28 cellular contexts compared by ENCODE assay signal in genomic region chr9:73782166-73782565, GRCh38.
A peak's percentile ranks its signal among the peaks of the same experiment; 100 is the strongest.
DNase-seq lines count a peak whose midpoint lies in the region; ATAC-seq and TF ChIP-seq lines count a peak whose summit lies in the region.
"Had no signal": no experiment of that assay in that cellular context is flagged by ENCODE, and none has a peak within 500 bp of the region (broad histone marks: within the 10 kb centered on the region; RNA-seq: fewer than 3 reads in every experiment).

No MANE protein-coding gene starts in this region.

- CTCF ChIA-PET in activated CD8-positive, alpha-beta T cell treated with anti-CD3 and anti-CD28 coated beads, Interleukin-2, amount 10 ng/mL, durations not matched to agents 7 days and 5 days (lab: Charles Lee): no interaction called here

- ATAC-seq in activated CD8-positive, alpha-beta T cell treated with anti-CD3 and anti-CD28 coated beads, Interleukin-2, amount 10 ng/mL, durations not matched to agents 7 days and 5 days: no peak
- ATAC-seq in HG03139 (IDR thresholded peaks at IDR 0.05; ENCODE audit: unreplicated experiment): no peak
- ATAC-seq in SK-N-SH treated with all-trans-retinoic acid at 6 μM for 48 hours: no peak
- ATAC-seq: A549; activated CD4-positive, alpha-beta T cell treated with anti-CD3 and anti-CD28 coated beads for 36 hours; activated T-helper 17 cell treated with anti-CD3 and anti-CD28 coated beads, Interleukin-2, amount 50 U/mL, for 72 hours; gastroesophageal sphincter; pancreas had no signal

- no peaks in the 10 kb centered on the region for H3K4me1 Mint-ChIP-seq in activated CD8-positive, alpha-beta T cell treated with anti-CD3 and anti-CD28 coated beads, Interleukin-2, amount 10 ng/mL, durations not matched to agents 7 days and 5 days (ENCODE audit: low read depth)
- H3K4me1 Mint-ChIP-seq: activated CD4-positive, alpha-beta T cell treated with anti-CD3 and anti-CD28 coated beads for 36 hours; activated naive CD4-positive, alpha-beta T cell treated with anti-CD3 and anti-CD28 coated beads, Interleukin-2, amount 10 ng/mL, durations not matched to agents 7 days and 5 days; activated T-helper 17 cell treated with anti-CD3 and anti-CD28 coated beads, Interleukin-2, amount 50 U/mL, for 72 hours; neural crest cell had no signal

- no peak for TF ChIP-seq CTCF in choroid plexus epithelial cell (conservative IDR thresholded peaks at IDR 0.05; ENCODE audit: low read depth, low read length)
- no peak for TF ChIP-seq CTCF in fibroblast of villous mesenchyme (IDR thresholded peaks at IDR 0.05; ENCODE audit: insufficient read depth, low read depth, low read length)

- POLR2A ChIA-PET in activated CD8-positive, alpha-beta T cell treated with anti-CD3 and anti-CD28 coated beads, Interleukin-2, amount 10 ng/mL, durations not matched to agents 7 days and 5 days (lab: Charles Lee): no interaction called here

- H3K4me3 Mint-ChIP-seq in activated CD8-positive, alpha-beta T cell treated with anti-CD3 and anti-CD28 coated beads, Interleukin-2, amount 10 ng/mL, durations not matched to agents 7 days and 5 days: no peak overlapping the region
- H3K4me3 Mint-ChIP-seq: activated CD4-positive, alpha-beta T cell treated with anti-CD3 and anti-CD28 coated beads for 36 hours; activated naive CD4-positive, alpha-beta T cell treated with anti-CD3 and anti-CD28 coated beads, Interleukin-2, amount 10 ng/mL, durations not matched to agents 7 days and 5 days; activated T-helper 17 cell treated with anti-CD3 and anti-CD28 coated beads, Interleukin-2, amount 50 U/mL, for 72 hours; CD4-positive, alpha-beta T cell; neural crest cell had no signal

- no peaks in the 10 kb centered on the region for H3K36me3 Mint-ChIP-seq in activated CD8-positive, alpha-beta T cell treated with anti-CD3 and anti-CD28 coated beads, Interleukin-2, amount 10 ng/mL, durations not matched to agents 7 days and 5 days (ENCODE audit: low read depth)
- H3K36me3 Mint-ChIP-seq: activated naive CD4-positive, alpha-beta T cell treated with anti-CD3 and anti-CD28 coated beads, Interleukin-2, amount 10 ng/mL, durations not matched to agents 7 days and 5 days had no signal

- H3K4me3 ChIP-seq in choroid plexus epithelial cell (ENCODE audit: low read depth, low read length) (no peak overlapping the region), fibroblast of villous mesenchyme (ENCODE audit: low read depth, low read length) (no peak overlapping the region)
- H3K4me3 ChIP-seq: A549, gastroesophageal sphincter, hepatocyte, MG63, pancreas, tibial nerve had no signal

- DNase-seq in ELR (ENCODE audit: low read depth): peak; percentile 22
- peak; percentile 36 for DNase-seq in MV-4-11 (lab: John Stamatoyannopoulos, UW)
- DNase-seq in choroid plexus epithelial cell (ENCODE audit: low read depth): peak; percentile 86
- peak; percentile 74 for DNase-seq in fibroblast of villous mesenchyme (ENCODE audit: low read depth)
- DNase-seq in activated CD8-positive, alpha-beta T cell treated with anti-CD3 and anti-CD28 coated beads, Interleukin-2, amount 10 ng/mL, durations not matched to agents 7 days and 5 days: no peak
- DNase-seq in stimulated activated CD4-positive, alpha-beta T cell treated with anti-CD3 and anti-CD28 coated beads, Interleukin-2, amount 100 ng/mL, for 48 hours: no peak
- DNase-seq: activated CD4-positive, alpha-beta T cell treated with anti-CD3 and anti-CD28 coated beads for 36 hours; activated naive CD4-positive, alpha-beta T cell treated with anti-CD3 and anti-CD28 coated beads, Interleukin-2, amount 10 ng/mL, durations not matched to agents 7 days and 5 days; amniotic stem cell; CD4-positive, alpha-beta T cell; DND-41; effector CD8-positive, alpha-beta T cell; MG63; NCI-H1436 treated with DMSO at 0.1 percent for 48 hours; NCI-H2081 treated with DMSO at 0.1 percent for 48 hours; NCI-H2227 treated with DMSO at 0.1 percent for 48 hours; NCI-H526 treated with DMSO at 0.1 percent for 48 hours; Right ventricle myocardium superior; SW 1271 had no signal

- H3K27ac Mint-ChIP-seq in activated CD8-positive, alpha-beta T cell treated with anti-CD3 and anti-CD28 coated beads, Interleukin-2, amount 10 ng/mL, durations not matched to agents 7 days and 5 days: no peak overlapping the region
- H3K27ac Mint-ChIP-seq: activated CD4-positive, alpha-beta T cell treated with anti-CD3 and anti-CD28 coated beads for 36 hours; activated naive CD4-positive, alpha-beta T cell treated with anti-CD3 and anti-CD28 coated beads, Interleukin-2, amount 10 ng/mL, durations not matched to agents 7 days and 5 days; activated T-helper 17 cell treated with anti-CD3 and anti-CD28 coated beads, Interleukin-2, amount 50 U/mL, for 72 hours; CD4-positive, alpha-beta T cell had no signal

- H3K9me3 Mint-ChIP-seq in activated CD8-positive, alpha-beta T cell treated with anti-CD3 and anti-CD28 coated beads, Interleukin-2, amount 10 ng/mL, durations not matched to agents 7 days and 5 days (ENCODE audit: insufficient read depth): peaks cover 3% of the 10 kb centered on the region

- H3K27me3 Mint-ChIP-seq in activated CD8-positive, alpha-beta T cell treated with anti-CD3 and anti-CD28 coated beads, Interleukin-2, amount 10 ng/mL, durations not matched to agents 7 days and 5 days (ENCODE audit: low read depth): no peaks in the 10 kb centered on the region
- H3K27me3 Mint-ChIP-seq: activated CD4-positive, alpha-beta T cell treated with anti-CD3 and anti-CD28 coated beads for 36 hours; activated naive CD4-positive, alpha-beta T cell treated with anti-CD3 and anti-CD28 coated beads, Interleukin-2, amount 10 ng/mL, durations not matched to agents 7 days and 5 days; activated T-helper 17 cell treated with anti-CD3 and anti-CD28 coated beads, Interleukin-2, amount 50 U/mL, for 72 hours; CD4-positive, alpha-beta T cell had no signal

TF ChIP-seq in SK-N-SH treated with all-trans-retinoic acid at 6 μM for 48 hours, 23 proteins besides CTCF, POLR2A, EP300 and RAD21:
- TF ChIP-seq ISL1 (CRISPR knock-in tag; IDR thresholded peaks at IDR 0.05): no peak
- TF ChIP-seq ARNTL (CRISPR knock-in tag; IDR thresholded peaks at IDR 0.05; ENCODE audit: borderline replicate concordance, low read depth): no peak
- TF ChIP-seq ZNF8 (CRISPR knock-in tag; IDR thresholded peaks at IDR 0.05): no peak
- no peak for TF ChIP-seq POU6F1 (CRISPR knock-in tag; IDR thresholded peaks at IDR 0.05; ENCODE audit: borderline replicate concordance, low read depth)
- TF ChIP-seq ESRRG (CRISPR knock-in tag; IDR thresholded peaks at IDR 0.05): no peak
TF ChIP-seq in SK-N-SH treated with all-trans-retinoic acid at 6 μM for 48 hours: peak in this region for 0.

Comparison
In these comparisons a context has a peak if more than half of its experiments do, and no peak if none do; other contexts are left out.
1. DNase-seq: peak in ELR (single experiment), MV-4-11 (single experiment), choroid plexus epithelial cell (single experiment) and fibroblast of villous mesenchyme (single experiment); none in activated CD8-positive, alpha-beta T cell treated with anti-CD3 and anti-CD28 coated beads, Interleukin-2, amount 10 ng/mL, durations not matched to agents 7 days and 5 days (single experiment) and stimulated activated CD4-positive, alpha-beta T cell treated with anti-CD3 and anti-CD28 coated beads, Interleukin-2, amount 100 ng/mL, for 48 hours (0 of 2).